1 cellular context compared by ENCODE assay signal in the genomic region with DNA sequence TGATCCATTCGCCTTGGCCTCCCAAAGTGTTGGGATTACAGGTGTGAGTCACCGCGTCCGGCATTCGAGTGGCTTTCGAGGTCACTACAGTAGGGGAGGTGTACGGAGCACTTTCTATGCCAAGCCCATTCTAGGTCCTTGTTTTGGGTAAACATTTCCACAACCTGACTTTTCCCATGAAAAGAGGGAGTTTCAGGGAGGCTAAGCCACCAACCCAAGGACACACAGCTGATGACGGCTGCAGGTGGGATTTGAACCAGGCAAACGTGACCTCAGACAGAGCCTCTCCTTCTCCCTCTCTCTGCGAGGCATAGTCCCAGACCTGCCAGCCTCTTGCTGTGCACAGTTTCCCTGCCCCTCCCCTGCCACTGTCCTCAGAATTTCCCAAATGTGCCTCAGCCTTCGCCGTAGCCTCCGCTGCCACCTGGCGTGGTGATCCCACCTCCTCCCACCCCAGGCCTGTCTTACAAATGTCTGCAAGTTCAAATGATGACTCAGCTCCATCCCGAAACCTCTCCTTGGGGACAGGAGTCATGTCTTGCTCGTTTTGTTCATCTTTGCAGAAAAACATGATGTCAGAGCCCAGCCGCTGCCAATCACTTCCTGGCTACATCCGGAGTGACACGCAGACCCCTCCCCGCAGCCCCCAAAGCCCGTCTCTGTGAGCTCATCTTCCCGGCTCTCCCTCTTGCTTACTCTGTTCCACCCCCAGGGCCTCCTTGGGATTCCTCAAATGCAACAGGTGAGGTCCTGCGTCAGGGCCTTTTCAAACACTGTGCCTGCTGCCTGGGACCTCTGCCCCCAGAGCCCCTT.
A peak's percentile ranks its signal among the peaks of the same experiment; 100 is the strongest.
TF ChIP-seq lines count a peak whose summit lies in the region.

No MANE protein-coding gene starts in this region.

TF ChIP-seq in HepG2, 621 proteins besides CTCF, POLR2A, EP300 and RAD21:
- TF ChIP-seq, protein P1, sequence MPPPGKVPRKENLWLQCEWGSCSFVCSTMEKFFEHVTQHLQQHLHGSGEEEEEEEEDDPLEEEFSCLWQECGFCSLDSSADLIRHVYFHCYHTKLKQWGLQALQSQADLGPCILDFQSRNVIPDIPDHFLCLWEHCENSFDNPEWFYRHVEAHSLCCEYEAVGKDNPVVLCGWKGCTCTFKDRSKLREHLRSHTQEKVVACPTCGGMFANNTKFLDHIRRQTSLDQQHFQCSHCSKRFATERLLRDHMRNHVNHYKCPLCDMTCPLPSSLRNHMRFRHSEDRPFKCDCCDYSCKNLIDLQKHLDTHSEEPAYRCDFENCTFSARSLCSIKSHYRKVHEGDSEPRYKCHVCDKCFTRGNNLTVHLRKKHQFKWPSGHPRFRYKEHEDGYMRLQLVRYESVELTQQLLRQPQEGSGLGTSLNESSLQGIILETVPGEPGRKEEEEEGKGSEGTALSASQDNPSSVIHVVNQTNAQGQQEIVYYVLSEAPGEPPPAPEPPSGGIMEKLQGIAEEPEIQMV (CRISPR knock-in tag; IDR thresholded peaks at IDR 0.05; ENCODE audit: low read depth) = no peak
- TF ChIP-seq CREB1 (IDR thresholded peaks at IDR 0.05) = 0 out of 2 replicates have a peak, but pooled peaks have one; percentile 13
- no peak for TF ChIP-seq CREB1 (CRISPR knock-in tag; IDR thresholded peaks at IDR 0.05)
- TF ChIP-seq RCOR2 (CRISPR knock-in tag; IDR thresholded peaks at IDR 0.05) = peak; percentile 39; the same call in 1 of the 2 replicates
- TF ChIP-seq ZMYM3 (CRISPR knock-in tag; IDR thresholded peaks at IDR 0.05) = peak; percentile 84
- peak; percentile 83 for TF ChIP-seq FOSL2 (CRISPR knock-in tag; IDR thresholded peaks at IDR 0.05)
- TF ChIP-seq ADNP (CRISPR knock-in tag; IDR thresholded peaks at IDR 0.05) = 0 out of 2 replicates have a peak, but pooled peaks have one; percentile 25
- peak; percentile 43; the same call in 1 of the 2 replicates for TF ChIP-seq ZNF460 (CRISPR knock-in tag; IDR thresholded peaks at IDR 0.05; ENCODE audit: borderline replicate concordance)
- TF ChIP-seq KDM1A (CRISPR knock-in tag; IDR thresholded peaks at IDR 0.05) = 0 out of 2 replicates have a peak, but pooled peaks have one; percentile 61
- TF ChIP-seq CCDC6 (CRISPR knock-in tag; IDR thresholded peaks at IDR 0.05) = no peak
- TF ChIP-seq, protein P2, sequence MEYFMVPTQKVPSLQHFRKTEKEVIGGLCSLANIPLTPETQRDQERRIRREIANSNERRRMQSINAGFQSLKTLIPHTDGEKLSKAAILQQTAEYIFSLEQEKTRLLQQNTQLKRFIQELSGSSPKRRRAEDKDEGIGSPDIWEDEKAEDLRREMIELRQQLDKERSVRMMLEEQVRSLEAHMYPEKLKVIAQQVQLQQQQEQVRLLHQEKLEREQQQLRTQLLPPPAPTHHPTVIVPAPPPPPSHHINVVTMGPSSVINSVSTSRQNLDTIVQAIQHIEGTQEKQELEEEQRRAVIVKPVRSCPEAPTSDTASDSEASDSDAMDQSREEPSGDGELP (IDR thresholded peaks at IDR 0.05; ENCODE audit: borderline replicate concordance, low read depth) = no peak
- peak; percentile 40 for TF ChIP-seq ZFP36 (IDR thresholded peaks at IDR 0.05; ENCODE audit: borderline replicate concordance, low read depth, low read length, partially characterized antibody)
- TF ChIP-seq MAFF (IDR thresholded peaks at IDR 0.05; ENCODE audit: low read depth, low read length) = peak; percentile 48; the same call in 1 of the 2 replicates
- no peak for TF ChIP-seq DNMT3B (CRISPR knock-in tag; conservative IDR thresholded peaks at IDR 0.05)
- peak; percentile 70 to 71; a peak in 3 of 4 replicates for TF ChIP-seq MAFK (conservative IDR thresholded peaks at IDR 0.05 in 1 of 2, IDR thresholded peaks at IDR 0.05 in 1 of 2; ENCODE audit: low read length in 2 of 2)
- peak; percentile 64; the same call in 1 of the 2 replicates for TF ChIP-seq JUND (CRISPR knock-in tag; IDR thresholded peaks at IDR 0.05)
- peak; percentile 99 for TF ChIP-seq ZNF768 (CRISPR knock-in tag; IDR thresholded peaks at IDR 0.05)
- no peak for TF ChIP-seq MTA1 (CRISPR knock-in tag; IDR thresholded peaks at IDR 0.05; ENCODE audit: borderline replicate concordance)
- TF ChIP-seq RXRA (CRISPR knock-in tag; IDR thresholded peaks at IDR 0.05) = 0 out of 2 replicates have a peak, but pooled peaks have one; percentile 31
- no peak for TF ChIP-seq ZNF12 (CRISPR knock-in tag; IDR thresholded peaks at IDR 0.05)
